ENCODE assay signal across 8 cellular contexts in the genomic region with DNA sequence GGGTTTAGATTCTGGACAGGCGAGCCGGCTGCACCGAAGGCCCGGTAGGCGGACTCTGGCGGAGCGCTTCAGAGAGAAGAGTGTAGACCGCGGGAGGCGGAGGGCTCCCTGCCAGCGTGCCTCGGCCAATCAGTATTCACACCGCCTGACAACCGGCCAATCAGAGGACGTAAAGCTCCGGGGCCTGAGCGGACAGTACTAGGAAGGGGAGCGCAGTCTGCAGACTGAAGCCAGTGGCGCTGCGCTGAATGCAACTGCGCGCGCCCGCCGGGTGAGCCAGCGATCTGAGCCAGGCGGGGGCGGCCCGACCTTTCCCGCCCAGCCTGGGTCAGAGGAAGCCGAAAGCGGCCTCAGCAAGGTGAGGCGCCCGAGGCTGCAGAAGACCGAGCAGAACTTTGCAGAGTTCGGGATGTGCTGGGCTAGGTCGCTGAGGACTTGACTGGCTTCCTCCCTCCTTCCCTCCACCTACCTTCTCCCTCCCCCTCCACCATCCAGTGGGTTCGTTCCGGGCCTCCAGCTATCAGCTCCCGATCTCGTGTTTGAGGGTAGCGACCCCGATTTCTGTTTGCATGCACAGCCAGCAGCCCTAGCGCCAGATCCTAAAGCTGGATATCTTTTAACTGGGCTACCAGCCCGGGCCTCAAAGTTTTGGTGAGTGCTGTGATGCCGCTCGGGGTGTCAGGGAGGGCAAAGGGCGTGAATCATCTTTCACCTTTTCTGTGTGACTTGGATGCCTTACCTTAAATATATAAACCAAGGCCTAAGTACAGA. TPM values are rescaled to one million over a fixed set of nuclear protein-coding genes. Genes with fewer than 3 reads are reported as not detected.
A peak's percentile ranks its signal among the peaks of the same experiment; 100 is the strongest.
DNase-seq lines count a peak whose midpoint lies in the region; ATAC-seq and TF ChIP-seq lines count a peak whose summit lies in the region.

TSS of gene DMRT2 (plus strand) at position 233 of the 771 bp plus-strand sequence. CDS start 1,257 bp downstream, outside the sequence.

- no peak within 1 kb of the TSS for H2BK12ac ChIP-seq in neuronal stem cell (ENCODE audit: low read length)

- peaks cover 55% of the 10 kb centered on the region for H3K4me1 Mint-ChIP-seq in CD4-positive, alpha-beta T cell (ENCODE audit: low read depth)
- peaks cover 35% of the 10 kb centered on the region for H3K4me1 Mint-ChIP-seq in activated naive CD8-positive, alpha-beta T cell treated with anti-CD3 and anti-CD28 coated beads, Interleukin-2, amount 10 ng/mL, durations not matched to agents 7 days and 5 days

- H2BK5ac ChIP-seq in neuronal stem cell (ENCODE audit: low read length), result no peak within 1 kb of the TSS

- peaks cover 8% of the 10 kb centered on the region for H3K9me3 ChIP-seq in CD4-positive, alpha-beta T cell (ENCODE audit: control insufficient read depth, low read length)
- H3K9me3 ChIP-seq in neuronal stem cell (replicated peaks in 1 of 2; ENCODE audit: control insufficient read depth in 2 of 2, insufficient read depth in 1 of 2, low read depth in 1 of 2, low read length in 2 of 2), result peaks cover 3 to 19% of the 10 kb centered on the region in 2 donors

- H3K4me2 ChIP-seq in neuronal stem cell (ENCODE audit: insufficient read depth, low read length, poor library complexity, severe bottlenecking), result peak within 1 kb of the TSS; percentile 66

- peaks cover 2% of the 10 kb centered on the region for H3K9me3 Mint-ChIP-seq in CD4-positive, alpha-beta T cell
- H3K9me3 Mint-ChIP-seq in activated naive CD8-positive, alpha-beta T cell treated with anti-CD3 and anti-CD28 coated beads, Interleukin-2, amount 10 ng/mL, durations not matched to agents 7 days and 5 days, result peaks cover 6% of the 10 kb centered on the region

- intact Hi-C loops in CD4-positive, alpha-beta T cell (cut with DNase I, micrococcal nuclease), result no loop called here
- intact Hi-C loops in head of caudate nucleus (cut with DNase I), result no loop called here

- no peak within 1 kb of the TSS for H2BK120ac ChIP-seq in neuronal stem cell (ENCODE audit: low read depth, low read length)

- peaks cover 94% of the 10 kb centered on the region for H3K27me3 ChIP-seq in CD4-positive, alpha-beta T cell (ENCODE audit: control insufficient read depth, insufficient read depth, low read length)
- H3K27me3 ChIP-seq in neuronal stem cell (ENCODE audit: control insufficient read depth in 3 of 3, insufficient read depth in 3 of 3, low read depth in 1 of 3, low read length in 3 of 3), result peaks cover 50 to 99% (median 86%) of the 10 kb centered on the region in 3 experiments

- no peak within 1 kb of the TSS for H3K23ac ChIP-seq in neuronal stem cell (ENCODE audit: low read depth, low read length, poor library complexity)

- H3K36me3 Mint-ChIP-seq in CD4-positive, alpha-beta T cell (ENCODE audit: low read depth), result no peaks in the 10 kb centered on the region
- H3K36me3 Mint-ChIP-seq in activated naive CD8-positive, alpha-beta T cell treated with anti-CD3 and anti-CD28 coated beads, Interleukin-2, amount 10 ng/mL, durations not matched to agents 7 days and 5 days, result peaks cover 6% of the 10 kb centered on the region

- no peak for DNase-seq in CD4-positive, alpha-beta T cell
- DNase-seq in GM20000 (ENCODE audit: low spot score) (peak; percentile 80), NCI-H1694 (lab: John Stamatoyannopoulos, UW) (peak; percentile 38), head of caudate nucleus (peak; percentile 76 to 97 (median 91)), neuronal stem cell (ENCODE audit: low spot score) (peak; percentile 93), SK-N-DZ (ENCODE audit: low spot score) (no peak), D341Med (ENCODE audit: low spot score) (no peak)
- DNase-seq in activated naive CD8-positive, alpha-beta T cell treated with anti-CD3 and anti-CD28 coated beads, Interleukin-2, amount 10 ng/mL, durations not matched to agents 7 days and 5 days, result peak; percentile 47

- H3K27ac Mint-ChIP-seq in CD4-positive, alpha-beta T cell, result no peak within 1 kb of the TSS
- peak within 1 kb of the TSS; percentile 62 for H3K27ac Mint-ChIP-seq in activated naive CD8-positive, alpha-beta T cell treated with anti-CD3 and anti-CD28 coated beads, Interleukin-2, amount 10 ng/mL, durations not matched to agents 7 days and 5 days

- H3K27ac ChIP-seq in CD4-positive, alpha-beta T cell (ENCODE audit: low read depth, low read length), result no peak within 1 kb of the TSS
- no peak within 1 kb of the TSS for H3K27ac ChIP-seq in neuronal stem cell (replicated peaks; ENCODE audit: low read length)

- peak within 1 kb of the TSS; percentile 59 for H3K18ac ChIP-seq in neuronal stem cell (ENCODE audit: low read length)

- no peak for TF ChIP-seq CTCF in CD4-positive, alpha-beta T cell (IDR thresholded peaks at IDR 0.05)
- no peak for TF ChIP-seq CTCF in GM20000 (IDR thresholded peaks at IDR 0.05; ENCODE audit: extremely low read depth, missing control alignments)

- no peak within 1 kb of the TSS for H3K4ac ChIP-seq in neuronal stem cell (ENCODE audit: low read length)

- CTCF ChIA-PET in CD4-positive, alpha-beta T cell (lab: Charles Lee), result no interaction called here

- POLR2A ChIA-PET in CD4-positive, alpha-beta T cell (lab: Charles Lee), result no interaction called here
- POLR2A ChIA-PET in activated naive CD8-positive, alpha-beta T cell treated with anti-CD3 and anti-CD28 coated beads, Interleukin-2, amount 10 ng/mL, durations not matched to agents 7 days and 5 days (lab: Charles Lee), result no interaction called here

- peak within 1 kb of the TSS; percentile 67 for H3K14ac ChIP-seq in neuronal stem cell (ENCODE audit: low read length)

- no peak within 1 kb of the TSS for H4K8ac ChIP-seq in neuronal stem cell (ENCODE audit: low read depth, low read length)

- H2AK5ac ChIP-seq in neuronal stem cell (ENCODE audit: low read depth, low read length), result no peak within 1 kb of the TSS

- H3K79me1 ChIP-seq in neuronal stem cell (ENCODE audit: low read depth, low read length), result no peaks in the 10 kb centered on the region

- peaks cover 88% of the 10 kb centered on the region for H3K27me3 Mint-ChIP-seq in CD4-positive, alpha-beta T cell
- peaks cover 94% of the 10 kb centered on the region for H3K27me3 Mint-ChIP-seq in activated naive CD8-positive, alpha-beta T cell treated with anti-CD3 and anti-CD28 coated beads, Interleukin-2, amount 10 ng/mL, durations not matched to agents 7 days and 5 days

- H3K9ac ChIP-seq in neuronal stem cell (ENCODE audit: low read depth, low read length, poor library complexity), result no peak within 1 kb of the TSS

- peak within 1 kb of the TSS; percentile 88 for H2AFZ ChIP-seq in neuronal stem cell (ENCODE audit: low read length)

- no peaks in the 10 kb centered on the region for H3K36me3 ChIP-seq in neuronal stem cell (replicated peaks in 1 of 2; ENCODE audit: control insufficient read depth in 2 of 2, insufficient read depth in 2 of 2, low read length in 2 of 2)

- peak within 1 kb of the TSS in 1 of 2 donors; percentile 5 for H3K4me3 ChIP-seq in neuronal stem cell (ENCODE audit: low read length in 2 of 2)

- H3K4me1 ChIP-seq in neuronal stem cell (ENCODE audit: control insufficient read depth in 2 of 2, insufficient read depth in 1 of 2, low read depth in 1 of 2, low read length in 2 of 2), result peaks cover 0 to 10% of the 10 kb centered on the region in 2 donors

- no peak within 1 kb of the TSS for H2BK15ac ChIP-seq in neuronal stem cell (ENCODE audit: low read length)

- WGBS in neuronal stem cell (ENCODE audit: extremely low coverage in 2 of 2, insufficient read length in 2 of 2, insufficient replicate concordance in 1 of 2), 2 donors, result no CpG with 5 or more reads among the region's 48 CpGs

- H4K91ac ChIP-seq in neuronal stem cell (ENCODE audit: low read depth, low read length, poor library complexity), result no peak within 1 kb of the TSS

- H3K4me3 Mint-ChIP-seq in CD4-positive, alpha-beta T cell, result peak within 1 kb of the TSS; percentile 84
- H3K4me3 Mint-ChIP-seq in activated naive CD8-positive, alpha-beta T cell treated with anti-CD3 and anti-CD28 coated beads, Interleukin-2, amount 10 ng/mL, durations not matched to agents 7 days and 5 days, result peak within 1 kb of the TSS; percentile 48

- no peak for ATAC-seq in CD4-positive, alpha-beta T cell (ENCODE audit: poor library complexity)
- ATAC-seq in activated naive CD8-positive, alpha-beta T cell treated with anti-CD3 and anti-CD28 coated beads, Interleukin-2, amount 10 ng/mL, durations not matched to agents 7 days and 5 days (ENCODE audit: low read depth), result peak; percentile 43

RNA-seq across cellular contexts. Expression of gene DMRT2, which starts in this region (rescaled TPM):
- total RNA-seq in CD4-positive, alpha-beta T cell, result not detected
- total RNA-seq in activated naive CD8-positive, alpha-beta T cell treated with anti-CD3 and anti-CD28 coated beads, Interleukin-2, amount 10 ng/mL, durations not matched to agents 7 days and 5 days, result not detected
- polyA plus RNA-seq in neuronal stem cell (2013, experiment 1 of 2), result 0.36 TPM
- polyA plus RNA-seq in neuronal stem cell (2013, experiment 2 of 2), result 0.53 TPM
- polyA plus RNA-seq in SK-N-DZ (2014; cell fraction: cytosol; rRNA removed), result not detected in 2 replicates
- not detected in 2 replicates for polyA plus RNA-seq in SK-N-DZ (2014; cell fraction: nucleus; rRNA removed)

Comparison
In these comparisons a context has a peak if more than half of its experiments do, and no peak if none do; other contexts are left out.
1. Peak in DNase-seq and ATAC-seq in activated naive CD8-positive, alpha-beta T cell treated with anti-CD3 and anti-CD28 coated beads, Interleukin-2, amount 10 ng/mL, durations not matched to agents 7 days and 5 days; RNA of the gene not detected or under 1 TPM.
2. DNase-seq: peak in GM20000 (single experiment), NCI-H1694 (single experiment), head of caudate nucleus (42 of 42) and neuronal stem cell (single experiment); none in CD4-positive, alpha-beta T cell (0 of 10), SK-N-DZ (single experiment) and D341Med (single experiment).